In genomic region chr21:37370152-37371040, GRCh38 we compare ENCODE assay signal across 8 cellular contexts. TPM values are rescaled to one million over a fixed set of nuclear protein-coding genes. Genes with fewer than 3 reads are reported as not detected.
DNase-seq lines count a peak whose midpoint lies in the region; TF ChIP-seq lines count a peak whose summit lies in the region.

No MANE protein-coding gene starts in this region.

- no peaks in the 10 kb centered on the region for H3K36me3 ChIP-seq in ascending aorta
- no peaks in the 10 kb centered on the region for H3K36me3 ChIP-seq in mucosa of stomach (ENCODE audit: control insufficient read depth, insufficient read depth, low read length)

- H3K9ac ChIP-seq in mucosa of stomach (ENCODE audit: low read length) = peak overlapping the region; percentile 30

- intact Hi-C loops in ascending aorta (cut with DNase I) = loop anchor here (5.0 kb wide), 1 partner anchor 82 kb away; no protein-coding TSS in a partner anchor

- H3K27ac ChIP-seq in ascending aorta = peak overlapping the region; percentile 54 to 100

- H3K4me1 ChIP-seq in ascending aorta (peaks cover 0 to 30% of the 10 kb centered on the region in 2 donors), mucosa of stomach (ENCODE audit: control insufficient read depth, insufficient read depth, low read length) (peaks cover 21% of the 10 kb centered on the region)

- no peaks in the 10 kb centered on the region for H3K9me3 ChIP-seq in ascending aorta
- no peaks in the 10 kb centered on the region for H3K9me3 ChIP-seq in mucosa of stomach (ENCODE audit: control insufficient read depth, low read length)

- no peak for TF ChIP-seq EP300 in Ishikawa (IDR thresholded peaks at IDR 0.05; ENCODE audit: borderline replicate concordance)

- TF ChIP-seq RAD21 in Ishikawa (IDR thresholded peaks at IDR 0.05; ENCODE audit: low read depth) = no peak

- H3K4me3 ChIP-seq in ascending aorta (peak overlapping the region; percentile 89 to 97), mucosa of stomach (ENCODE audit: low read length) (no peak overlapping the region)

- DNase-seq in SIG-M5 treated with dmso at 0.1 percent for 504 hours (lab: John Stamatoyannopoulos, UW; ENCODE audit: unreplicated experiment) (peak; percentile 50), SIG-M5 (lab: John Stamatoyannopoulos, UW) (no peak), ascending aorta (ENCODE audit: low spot score in 2 of 2) (no peak), NCI-H2227 (lab: John Stamatoyannopoulos, UW; ENCODE audit: unreplicated experiment) (no peak), GM19240 (ENCODE audit: insufficient read length, low spot score) (no peak), NCI-H2029 treated with DMSO at 0.1 percent for 48 hours (lab: John Stamatoyannopoulos, UW) (no peak)

- TF ChIP-seq CTCF in ascending aorta (IDR thresholded peaks at IDR 0.05) = no peak

- H3K27me3 ChIP-seq in ascending aorta = no peaks in the 10 kb centered on the region
- no peaks in the 10 kb centered on the region for H3K27me3 ChIP-seq in mucosa of stomach (ENCODE audit: control insufficient read depth, insufficient read depth, low read length)

TF ChIP-seq in Ishikawa, 13 proteins besides CTCF, POLR2A, EP300 and RAD21:
- TF ChIP-seq CEBPB (IDR thresholded peaks at IDR 0.05) (peak; percentile 68; the same call in 1 of the 2 replicates), YY1 (IDR thresholded peaks at IDR 0.05; ENCODE audit: low read depth) (no peak), EGR1 (IDR thresholded peaks at IDR 0.05) (no peak), MAX (IDR thresholded peaks at IDR 0.05) (no peak), FOXM1 (IDR thresholded peaks at IDR 0.05; ENCODE audit: borderline replicate concordance, low read depth) (no peak)
- TF ChIP-seq, protein P1, sequence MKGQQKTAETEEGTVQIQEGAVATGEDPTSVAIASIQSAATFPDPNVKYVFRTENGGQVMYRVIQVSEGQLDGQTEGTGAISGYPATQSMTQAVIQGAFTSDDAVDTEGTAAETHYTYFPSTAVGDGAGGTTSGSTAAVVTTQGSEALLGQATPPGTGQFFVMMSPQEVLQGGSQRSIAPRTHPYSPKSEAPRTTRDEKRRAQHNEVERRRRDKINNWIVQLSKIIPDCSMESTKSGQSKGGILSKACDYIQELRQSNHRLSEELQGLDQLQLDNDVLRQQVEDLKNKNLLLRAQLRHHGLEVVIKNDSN (IDR thresholded peaks at IDR 0.05) = no peak

RNA-seq across cellular contexts. Expression of gene DYRK1A, which starts 3.8 kb away (rescaled TPM):
- 34.4 TPM for total RNA-seq in ascending aorta
